9 cellular contexts compared by ENCODE assay signal in genomic region chr4:149897784-149898183, GRCh38.
DNase-seq lines count a peak whose midpoint lies in the region; ATAC-seq, FAIRE-seq and TF ChIP-seq lines count a peak whose summit lies in the region.
"Had no signal": no experiment of that assay in that cellular context is flagged by ENCODE, and none has a peak within 500 bp of the region (broad histone marks: within the 10 kb centered on the region; RNA-seq: fewer than 3 reads in every experiment).

No MANE protein-coding gene starts in this region.

- H3K27ac ChIP-seq in psoas muscle = no peak overlapping the region
- H3K27ac ChIP-seq in kidney (ENCODE audit: low read depth in 2 of 2, low read length in 2 of 2) = no peak overlapping the region

- DNase-seq in NCI-H187 treated with DMSO at 0.1 percent for 48 hours (lab: John Stamatoyannopoulos, UW) (peak; percentile 10), NCI-H187 (lab: John Stamatoyannopoulos, UW) (no peak), Kasumi-1 (lab: John Stamatoyannopoulos, UW) (peak; percentile 41 to 78), cerebellar cortex (ENCODE audit: low spot score) (peak; percentile 9), psoas muscle (no peak), retina (no peak), GF-D8 (lab: John Stamatoyannopoulos, UW) (no peak), kidney (no peak)
- DNase-seq: CD4-positive, alpha-beta memory T cell had no signal

- intact Hi-C loops in psoas muscle (cut with DNase I) (loop anchor here in 1 of 2 donors (5.0 kb wide), 1 partner anchor 525 kb away; no protein-coding TSS in a partner anchor), kidney (cut with DNase I) (loop anchor here (10.0 kb wide), 1 partner anchor 523 kb away; no protein-coding TSS in a partner anchor)

- ATAC-seq in psoas muscle = no peak

- H3K4me3 ChIP-seq in psoas muscle = no peak overlapping the region
- no peak overlapping the region for H3K4me3 ChIP-seq in kidney (ENCODE audit: low read length in 2 of 2)

- no peak for FAIRE-seq in kidney (lab: Jason Lieb, UNC)

- H3K4me1 ChIP-seq in psoas muscle (no peaks in the 10 kb centered on the region), kidney (ENCODE audit: control insufficient read depth in 1 of 2, insufficient read depth in 1 of 2, low read depth in 1 of 2, low read length in 2 of 2) (no peaks in the 10 kb centered on the region)

- H3K9ac ChIP-seq in kidney (ENCODE audit: low read length in 2 of 2) = no peak overlapping the region

- H3K27me3 ChIP-seq in psoas muscle (ENCODE audit: insufficient read depth in 3 of 3, low read length in 2 of 3) = no peaks in the 10 kb centered on the region

- H3K9me3 ChIP-seq in psoas muscle (no peaks in the 10 kb centered on the region), kidney (ENCODE audit: control insufficient read depth in 1 of 2, low read length in 2 of 2) (no peaks in the 10 kb centered on the region)

- no peaks in the 10 kb centered on the region for H3K36me3 ChIP-seq in psoas muscle (ENCODE audit: insufficient read depth in 1 of 2, low read depth in 1 of 2)
- H3K36me3 ChIP-seq in kidney (ENCODE audit: control insufficient read depth in 1 of 2, insufficient read depth in 2 of 2, low read length in 2 of 2) = no peaks in the 10 kb centered on the region

- TF ChIP-seq CTCF in psoas muscle (IDR thresholded peaks at IDR 0.05) (peak; percentile 11), kidney (IDR thresholded peaks at IDR 0.05; ENCODE audit: borderline replicate concordance, extremely low read depth, insufficient read depth) (no peak)

Comparison
In these comparisons a context has a peak if more than half of its experiments do, and no peak if none do; other contexts are left out.
1. DNase-seq: peak in NCI-H187 treated with DMSO at 0.1 percent for 48 hours (single experiment), Kasumi-1 (2 of 2) and cerebellar cortex (single experiment); none in NCI-H187 (0 of 2), psoas muscle (0 of 2), retina (single experiment), GF-D8 (single experiment) and kidney (single experiment).